ENCODE assay signal across 8 cellular contexts in the genomic region with DNA sequence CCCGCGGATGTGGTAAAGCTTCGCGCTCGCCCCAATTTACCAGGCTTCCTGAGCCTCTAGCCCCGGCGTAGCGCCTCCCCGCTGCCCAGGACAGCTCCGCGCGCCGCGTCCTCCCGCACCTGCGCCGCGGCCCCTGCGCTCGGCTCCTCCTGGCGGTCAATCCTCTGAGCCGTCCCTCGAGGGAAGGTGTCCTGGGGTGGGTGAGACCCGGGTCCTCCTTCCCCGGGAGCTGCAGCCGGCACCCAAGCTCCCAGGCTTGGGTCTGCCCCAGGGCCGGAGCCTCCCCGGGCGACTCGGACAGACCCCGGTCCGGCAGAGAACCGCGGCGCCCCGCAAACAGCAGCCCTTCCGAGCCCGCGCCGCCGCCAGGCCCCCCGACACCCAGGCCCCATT. TPM values are rescaled to one million over a fixed set of nuclear protein-coding genes. Genes with fewer than 3 reads are reported as not detected.
DNase-seq lines count a peak whose midpoint lies in the region; ATAC-seq and TF ChIP-seq lines count a peak whose summit lies in the region.

No MANE protein-coding gene starts in this region.

- H3K4me1 Mint-ChIP-seq in naive B cell, result peaks cover 34 to 45% (median 45%) of the 10 kb centered on the region in 3 donors
- peaks cover 66% of the 10 kb centered on the region for H3K4me1 Mint-ChIP-seq in stimulated activated naive CD8-positive, alpha-beta T cell treated with anti-CD3 and anti-CD28 coated beads, Interleukin-15, Interleukin-2, amounts not matched to agents 100 ng/mL and 50 ng/mL, for 24 hours (ENCODE audit: low read depth)

- BruUV-seq in A673 (replicated peaks; lab: Mats Ljungman, UMichigan), result no TSS peak

- H3K9me3 ChIP-seq in A673 (ENCODE audit: low read depth, low read length, poor library complexity, severe bottlenecking), result peaks cover 1% of the 10 kb centered on the region

- H3K4me1 ChIP-seq in A673 (ENCODE audit: insufficient read depth, low read length, poor library complexity, severe bottlenecking), result peaks cover 16% of the 10 kb centered on the region

- ATAC-seq in GM18499 (IDR thresholded peaks at IDR 0.05; ENCODE audit: insufficient read depth, unreplicated experiment) (peak; percentile 36), HG02885 (IDR thresholded peaks at IDR 0.05; ENCODE audit: poor library complexity, unreplicated experiment) (peak; percentile 54), naive B cell (ENCODE audit: low read depth in 2 of 2) (peak; percentile 37 to 40)

- H3K27me3 Mint-ChIP-seq in naive B cell, result no peaks in the 10 kb centered on the region
- H3K27me3 Mint-ChIP-seq in stimulated activated naive CD8-positive, alpha-beta T cell treated with anti-CD3 and anti-CD28 coated beads, Interleukin-15, Interleukin-2, amounts not matched to agents 100 ng/mL and 50 ng/mL, for 24 hours, result no peaks in the 10 kb centered on the region

- no peaks in the 10 kb centered on the region for H3K27me3 ChIP-seq in A673 (replicated peaks; ENCODE audit: insufficient read depth, low read depth, low read length, poor library complexity)

- POLR2A ChIA-PET in A673 (lab: Charles Lee; ENCODE audit: low non-redundant PET), result interaction anchor here (0.7 kb wide), 1 partner anchor 142 kb away, joined by 3 read pairs; no protein-coding TSS in a partner anchor

- no peaks in the 10 kb centered on the region for H3K36me3 ChIP-seq in A673 (ENCODE audit: insufficient read depth, low read length, poor library complexity, severe bottlenecking)

- H3K4me3 Mint-ChIP-seq in naive B cell, result peak overlapping the region; percentile 91 to 99 (median 98)
- H3K4me3 Mint-ChIP-seq in stimulated activated naive CD8-positive, alpha-beta T cell treated with anti-CD3 and anti-CD28 coated beads, Interleukin-15, Interleukin-2, amounts not matched to agents 100 ng/mL and 50 ng/mL, for 24 hours, result peak overlapping the region; percentile 93

- DNase-seq in A673 (ENCODE audit: low spot score), result no peak
- peak; percentile 59 for DNase-seq in NCI-H69 (lab: John Stamatoyannopoulos, UW)
- DNase-seq in activated CD8-positive, alpha-beta memory T cell treated with anti-CD3 and anti-CD28 coated beads, Interleukin-2, amount 50 U/mL, for 4 hours, result peak; percentile 77
- no peak for DNase-seq in epithelial cell of prostate (ENCODE audit: low read depth, low spot score)
- peak; percentile 66 for DNase-seq in naive B cell

- peak overlapping the region; percentile 82 for H3K4me3 ChIP-seq in A673 (ENCODE audit: low read depth, low read length, poor library complexity, severe bottlenecking)

- CTCF ChIA-PET in A673 (lab: Charles Lee), result no interaction called here

- no peaks in the 10 kb centered on the region for H3K9me3 Mint-ChIP-seq in naive B cell
- no peaks in the 10 kb centered on the region for H3K9me3 Mint-ChIP-seq in stimulated activated naive CD8-positive, alpha-beta T cell treated with anti-CD3 and anti-CD28 coated beads, Interleukin-15, Interleukin-2, amounts not matched to agents 100 ng/mL and 50 ng/mL, for 24 hours

- peak overlapping the region in 2 of 6 donors; percentile 61 to 84 for H3K27ac Mint-ChIP-seq in naive B cell
- no peak overlapping the region for H3K27ac Mint-ChIP-seq in stimulated activated naive CD8-positive, alpha-beta T cell treated with anti-CD3 and anti-CD28 coated beads, Interleukin-15, Interleukin-2, amounts not matched to agents 100 ng/mL and 50 ng/mL, for 24 hours

- peak; percentile 51 for TF ChIP-seq CTCF in A673 (conservative IDR thresholded peaks at IDR 0.05; ENCODE audit: low read depth, low read length)

- no peaks in the 10 kb centered on the region for H3K36me3 Mint-ChIP-seq in naive B cell
- H3K36me3 Mint-ChIP-seq in stimulated activated naive CD8-positive, alpha-beta T cell treated with anti-CD3 and anti-CD28 coated beads, Interleukin-15, Interleukin-2, amounts not matched to agents 100 ng/mL and 50 ng/mL, for 24 hours (ENCODE audit: low read depth), result peaks cover 35% of the 10 kb centered on the region

- peak overlapping the region; percentile 76 for H3K27ac ChIP-seq in A673 (ENCODE audit: low read depth, low read length, poor library complexity, severe bottlenecking)
- peak overlapping the region; percentile 90 for H3K27ac ChIP-seq in epithelial cell of prostate

- intact Hi-C loops in A673 (cut with micrococcal nuclease; ENCODE audit: unreplicated experiment), result no loop called here

RNA-seq across cellular contexts. Expression of gene OSBPL3, which starts 0.5 kb away (rescaled TPM):
- total RNA-seq in A673 (2021), result 17.1 and 21.4 TPM in 2 replicates
- 1 to 10 TPM; 2.3 to 8.2 (median 6.5) TPM for polyA plus RNA-seq in naive B cell (ENCODE audit: low read depth in 6 of 6)

Comparison
In these comparisons a context has a peak if more than half of its experiments do, and no peak if none do; other contexts are left out.
1. DNase-seq: peak in NCI-H69 (single experiment), activated CD8-positive, alpha-beta memory T cell treated with anti-CD3 and anti-CD28 coated beads, Interleukin-2, amount 50 U/mL, for 4 hours (single experiment) and naive B cell (single experiment); none in A673 (single experiment) and epithelial cell of prostate (single experiment).
2. Peak in every context shown above with its lines, with median percentiles within 50 percentile points of each other: ATAC-seq.